In genomic region chr7:157397751-157398691, GRCh38 we compare ENCODE assay signal across 7 cellular contexts.
A peak's percentile ranks its signal among the peaks of the same experiment; 100 is the strongest.
DNase-seq lines count a peak whose midpoint lies in the region; ATAC-seq and TF ChIP-seq lines count a peak whose summit lies in the region.

No MANE protein-coding gene starts in this region.

- peaks cover 22 to 83% of the 10 kb centered on the region in 2 experiments for H3K79me1 ChIP-seq in IMR-90 (ENCODE audit: low read depth in 1 of 2, low read length in 2 of 2)

- H3K27me3 ChIP-seq in IMR-90 (ENCODE audit: control insufficient read depth, insufficient read depth, low read length), result no peaks in the 10 kb centered on the region

- peak overlapping the region; percentile 46 for H2AFZ ChIP-seq in IMR-90 (replicated peaks; ENCODE audit: low read length, poor library complexity)

- peak overlapping the region; percentile 84; the same call in 1 of the 3 replicates for H2BK15ac ChIP-seq in IMR-90 (ENCODE audit: low read depth, low read length)

- POLR2A ChIA-PET in IMR-90 (lab: Charles Lee; ENCODE audit: unreplicated experiment), result interaction anchor here (0.6 kb wide), 1 partner anchor 1166 kb away, joined by 3 read pairs; no protein-coding TSS in a partner anchor
- POLR2A ChIA-PET in T-cell (lab: Charles Lee), result interaction anchor here in 1 of 2 donors (0.6 kb wide), 1 partner anchor 10 kb away, joined by 6 read pairs; no protein-coding TSS in a partner anchor

- peaks cover 47% of the 10 kb centered on the region for H4K20me1 ChIP-seq in IMR-90 (ENCODE audit: insufficient read depth, low read length)

- H3K4me1 ChIP-seq in IMR-90 (ENCODE audit: control insufficient read depth, insufficient read depth, low read length), result peaks cover 18% of the 10 kb centered on the region

- no peak overlapping the region for H3K4me3 ChIP-seq in IMR-90 (ENCODE audit: insufficient read depth, low read depth, low read length)

- no peaks in the 10 kb centered on the region for H3K9me3 ChIP-seq in IMR-90 (ENCODE audit: control insufficient read depth, insufficient read depth, low read length)

- peak; percentile 88 for ATAC-seq in IMR-90 (ENCODE audit: low read depth)
- ATAC-seq in T-cell (replicated peaks in 1 of 4), result peak in 1 of 4 experiments; percentile 15

- H3K9me1 ChIP-seq in IMR-90 (ENCODE audit: insufficient read depth, low read length), result peaks cover 31% of the 10 kb centered on the region

- peak overlapping the region; percentile 49 to 52 for H3K27ac Mint-ChIP-seq in T-cell
- peak overlapping the region; percentile 90 for H3K27ac Mint-ChIP-seq in osteocyte (ENCODE audit: unreplicated experiment)

- TF ChIP-seq POLR2A in IMR-90 (IDR thresholded peaks at IDR 0.05; ENCODE audit: low read depth, low read length), result no peak

- peak overlapping the region; percentile 91 for H2BK5ac ChIP-seq in IMR-90 (ENCODE audit: low read depth, low read length, poor library complexity, severe bottlenecking)

- H2AK5ac ChIP-seq in IMR-90 (ENCODE audit: low read depth, low read length), result peak overlapping the region; percentile 95

- peaks cover 29% of the 10 kb centered on the region; the same call in 1 of the 2 replicates for H3K36me3 ChIP-seq in IMR-90 (ENCODE audit: control insufficient read depth, insufficient read depth, low read length)

- peak overlapping the region; percentile 66 for H4K5ac ChIP-seq in IMR-90 (ENCODE audit: low read depth, low read length)

- H3K36me3 Mint-ChIP-seq in T-cell (peaks cover 16% of the 10 kb centered on the region), osteocyte (ENCODE audit: unreplicated experiment) (peaks cover 22% of the 10 kb centered on the region)

- peak overlapping the region; percentile 59 to 89; a peak in 3 of 4 replicates for H4K8ac ChIP-seq in IMR-90 (ENCODE audit: low read depth in 2 of 2, low read length in 2 of 2)

- peak overlapping the region; percentile 76 for H3K56ac ChIP-seq in IMR-90 (ENCODE audit: extremely low read depth, insufficient read depth, low read length)

- in situ Hi-C loops in IMR-90 (cut with MboI; ENCODE audit: low sequenced_read_pairs), result loop anchor here (25.0 kb wide), 1 partner anchor 436 kb away; no protein-coding TSS in a partner anchor

- WGBS in IMR-90 (ENCODE audit: extremely low coverage in 2 of 2, insufficient read length in 1 of 2), 2 experiments, result 59% methylated on average over 12 of the region's 23 CpGs; no CpG with 5 or more reads in 1 of the 2 experiments

- H3K4me2 ChIP-seq in IMR-90 (ENCODE audit: low read depth, low read length), result peak overlapping the region; percentile 69

- dilution Hi-C loops in IMR-90 (cut with HindIII; ENCODE audit: low sequenced_read_pairs, unreplicated experiment), result no loop called here

- peak; percentile 47 for TF ChIP-seq CTCF in IMR-90 (conservative IDR thresholded peaks at IDR 0.05; ENCODE audit: low read depth, low read length)
- peak; percentile 57 for TF ChIP-seq CTCF in osteocyte (IDR thresholded peaks at IDR 0.05)

- peak overlapping the region; percentile 96 for H2BK120ac ChIP-seq in IMR-90 (ENCODE audit: low read depth, low read length)

- DNase-seq in ELR (ENCODE audit: low read depth) (peak; percentile 68), IMR-90 (peak; percentile 81), T-cell (peak in 4 of 34 experiments; percentile 14 to 23 (median 18)), fibroblast of peridontal ligament (ENCODE audit: extremely low read depth) (peak; percentile 71), osteocyte (ENCODE audit: extremely low spot score, unreplicated experiment) (no peak), midbrain (lab: John Stamatoyannopoulos, UW) (no peak), cerebellar nuclear complex (lab: John Stamatoyannopoulos, UW) (no peak)

- H3K4ac ChIP-seq in IMR-90 (ENCODE audit: low read depth, low read length), result peak overlapping the region; percentile 95

- BruUV-seq in IMR-90 (replicated peaks; lab: Mats Ljungman, UMichigan), result no TSS peak

- no peak overlapping the region for H3K4me3 Mint-ChIP-seq in T-cell
- peak overlapping the region; percentile 61 for H3K4me3 Mint-ChIP-seq in osteocyte (ENCODE audit: unreplicated experiment)

- peak overlapping the region; percentile 92 for H2BK20ac ChIP-seq in IMR-90 (ENCODE audit: low read depth, low read length)

- peak overlapping the region; percentile 93 for H4K91ac ChIP-seq in IMR-90 (ENCODE audit: insufficient read depth, low read depth, low read length)

- intact Hi-C loops in IMR-90 (cut with micrococcal nuclease), result no loop called here

- H3K14ac ChIP-seq in IMR-90 (replicated peaks; ENCODE audit: low read depth, low read length), result peak overlapping the region; percentile 93

- H3K27ac ChIP-seq in IMR-90 (ENCODE audit: insufficient read depth, low read length), result peak overlapping the region; percentile 96

- no peaks in the 10 kb centered on the region for H3K9me3 Mint-ChIP-seq in T-cell
- H3K9me3 Mint-ChIP-seq in osteocyte (ENCODE audit: unreplicated experiment), result no peaks in the 10 kb centered on the region

- H3K9ac ChIP-seq in IMR-90 (ENCODE audit: low read depth, low read length), result peak overlapping the region; percentile 64

- TF ChIP-seq RAD21 in IMR-90 (IDR thresholded peaks at IDR 0.05; ENCODE audit: low read length), result peak; percentile 43

- H3K4me1 Mint-ChIP-seq in T-cell (peaks cover 18 to 25% (median 21%) of the 10 kb centered on the region in 3 donors), osteocyte (ENCODE audit: unreplicated experiment) (peaks cover 42% of the 10 kb centered on the region)

- peak overlapping the region; percentile 70 for H3K18ac ChIP-seq in IMR-90 (ENCODE audit: low read depth, low read length)

- peak overlapping the region; percentile 88 for H2AK9ac ChIP-seq in IMR-90 (replicated peaks; ENCODE audit: low read depth, low read length, poor library complexity)

- H3K23ac ChIP-seq in IMR-90 (ENCODE audit: low read depth, low read length), result peak overlapping the region; percentile 98

- CTCF ChIA-PET in IMR-90 (lab: Yijun Ruan, JAX), result interaction anchor here (0.8 kb wide), 1 partner anchor 14 kb away, joined by 3 read pairs; no protein-coding TSS in a partner anchor
- CTCF ChIA-PET in T-cell (lab: Charles Lee), result interaction anchor here in 1 of 2 donors (0.6 kb wide), 1 partner anchor 499 kb away, joined by 3 read pairs; no protein-coding TSS in a partner anchor

- no peaks in the 10 kb centered on the region for H3K27me3 Mint-ChIP-seq in T-cell
- H3K27me3 Mint-ChIP-seq in osteocyte (ENCODE audit: unreplicated experiment), result no peaks in the 10 kb centered on the region

TF ChIP-seq in IMR-90, 13 proteins besides CTCF, POLR2A, EP300 and RAD21:
- TF ChIP-seq MAZ (IDR thresholded peaks at IDR 0.05; ENCODE audit: borderline replicate concordance, low read depth, low read length) (no peak), MAFK (IDR thresholded peaks at IDR 0.05; ENCODE audit: low read depth, low read length) (no peak), NFE2L2 (IDR thresholded peaks at IDR 0.05; ENCODE audit: low read depth, low read length) (no peak; the same call in 1 of the 2 replicates), FOS (IDR thresholded peaks at IDR 0.05; ENCODE audit: low read depth, low read length) (no peak), CEBPB (IDR thresholded peaks at IDR 0.05; ENCODE audit: low read depth, low read length) (no peak), MXI1 (IDR thresholded peaks at IDR 0.05; ENCODE audit: borderline replicate concordance, low read depth, low read length) (no peak), BHLHE40 (IDR thresholded peaks at IDR 0.05; ENCODE audit: low read depth, low read length) (peak; percentile 13; the same call in 1 of the 2 replicates), RCOR1 (IDR thresholded peaks at IDR 0.05; ENCODE audit: insufficient replicate concordance, low read length) (no peak), SMC3 (IDR thresholded peaks at IDR 0.05; ENCODE audit: low read depth, low read length) (peak; percentile 39)
TF ChIP-seq in IMR-90: peak in this region for 2.

Comparison
In these comparisons a context has a peak if more than half of its experiments do, and no peak if none do; other contexts are left out.
1. DNase-seq: peak in ELR (single experiment), IMR-90 (single experiment) and fibroblast of peridontal ligament (single experiment); none in osteocyte (single experiment), midbrain (single experiment) and cerebellar nuclear complex (0 of 2).